8 cellular contexts compared by ENCODE assay signal in genomic region chr9:32589083-32589713, GRCh38. TPM values are rescaled to one million over a fixed set of nuclear protein-coding genes. Genes with fewer than 3 reads are reported as not detected.
A peak's percentile ranks its signal among the peaks of the same experiment; 100 is the strongest.
DNase-seq lines count a peak whose midpoint lies in the region; FAIRE-seq and TF ChIP-seq lines count a peak whose summit lies in the region.

No MANE protein-coding gene starts in this region.

- intact Hi-C loops in A673 (cut with micrococcal nuclease; ENCODE audit: unreplicated experiment), result loop anchor here (1.0 to 10.0 kb wide), 3 partner anchors 113 to 636 kb away; no protein-coding TSS in a partner anchor
- intact Hi-C loops in activated T-helper 1 cell treated with anti-CD3 and anti-CD28 coated beads, Interleukin-12 subunit alpha, Interleukin-12 subunit beta, Interleukin-2, Interleukin-4 antibody, amounts not matched to agents 30 ng/mL and 10 ng/mL and 1 ng/mL, durations not matched to agents 14 hours and 24 hours and 36 hours (cut with micrococcal nuclease), result loop anchor here (1.0 kb wide), 1 partner anchor 379 kb away; no protein-coding TSS in a partner anchor

- no peak overlapping the region for H3K4me3 Mint-ChIP-seq in activated T-helper 1 cell treated with anti-CD3 and anti-CD28 coated beads, Interleukin-12 subunit alpha, Interleukin-12 subunit beta, Interleukin-2, Interleukin-4 antibody, amounts not matched to agents 30 ng/mL and 10 ng/mL and 1 ng/mL, durations not matched to agents 14 hours and 24 hours and 36 hours

- no peaks in the 10 kb centered on the region for H3K27me3 ChIP-seq in A673 (replicated peaks; ENCODE audit: insufficient read depth, low read depth, low read length, poor library complexity)

- TF ChIP-seq CTCF in A673 (conservative IDR thresholded peaks at IDR 0.05; ENCODE audit: low read depth, low read length) (peak; percentile 67), retinal pigment epithelial cell (conservative IDR thresholded peaks at IDR 0.05; ENCODE audit: low read depth, low read length) (peak; percentile 69)

- POLR2A ChIA-PET in A673 (lab: Charles Lee; ENCODE audit: low non-redundant PET), result interaction anchor here (0.8 kb wide), 1 partner anchor 11 kb away, joined by 5 read pairs; no protein-coding TSS in a partner anchor

- H3K27me3 Mint-ChIP-seq in activated T-helper 1 cell treated with anti-CD3 and anti-CD28 coated beads, Interleukin-12 subunit alpha, Interleukin-12 subunit beta, Interleukin-2, Interleukin-4 antibody, amounts not matched to agents 30 ng/mL and 10 ng/mL and 1 ng/mL, durations not matched to agents 14 hours and 24 hours and 36 hours (ENCODE audit: insufficient read depth), result peaks cover 14% of the 10 kb centered on the region

- no peaks in the 10 kb centered on the region for H3K9me3 ChIP-seq in A673 (ENCODE audit: low read depth, low read length, poor library complexity, severe bottlenecking)

- no peak overlapping the region for H3K4me3 ChIP-seq in A673 (ENCODE audit: low read depth, low read length, poor library complexity, severe bottlenecking)
- no peak overlapping the region for H3K4me3 ChIP-seq in retinal pigment epithelial cell (ENCODE audit: low read length)

- H3K27ac ChIP-seq in A673 (ENCODE audit: low read depth, low read length, poor library complexity, severe bottlenecking), result no peak overlapping the region

- TF ChIP-seq POLR2A in GM12891 (IDR thresholded peaks at IDR 0.05; ENCODE audit: low read depth, low read length), result no peak

- no peaks in the 10 kb centered on the region for H3K36me3 ChIP-seq in A673 (ENCODE audit: insufficient read depth, low read length, poor library complexity, severe bottlenecking)

- FAIRE-seq in GM12891 (lab: Jason Lieb, UNC) (peak; percentile 78), RCC 7860 (lab: Jason Lieb, UNC) (no peak)

- H3K36me3 Mint-ChIP-seq in activated T-helper 1 cell treated with anti-CD3 and anti-CD28 coated beads, Interleukin-12 subunit alpha, Interleukin-12 subunit beta, Interleukin-2, Interleukin-4 antibody, amounts not matched to agents 30 ng/mL and 10 ng/mL and 1 ng/mL, durations not matched to agents 14 hours and 24 hours and 36 hours (ENCODE audit: low read depth), result no peaks in the 10 kb centered on the region

- BruUV-seq in A673 (replicated peaks; lab: Mats Ljungman, UMichigan), result no TSS peak

- H3K4me1 Mint-ChIP-seq in activated T-helper 1 cell treated with anti-CD3 and anti-CD28 coated beads, Interleukin-12 subunit alpha, Interleukin-12 subunit beta, Interleukin-2, Interleukin-4 antibody, amounts not matched to agents 30 ng/mL and 10 ng/mL and 1 ng/mL, durations not matched to agents 14 hours and 24 hours and 36 hours (ENCODE audit: low read depth), result no peaks in the 10 kb centered on the region

- H3K27ac Mint-ChIP-seq in activated T-helper 1 cell treated with anti-CD3 and anti-CD28 coated beads, Interleukin-12 subunit alpha, Interleukin-12 subunit beta, Interleukin-2, Interleukin-4 antibody, amounts not matched to agents 30 ng/mL and 10 ng/mL and 1 ng/mL, durations not matched to agents 14 hours and 24 hours and 36 hours, result no peak overlapping the region

- H3K4me1 ChIP-seq in A673 (ENCODE audit: insufficient read depth, low read length, poor library complexity, severe bottlenecking), result no peaks in the 10 kb centered on the region

- CTCF ChIA-PET in A673 (lab: Charles Lee), result interaction anchor here (0.6 to 2.9 kb wide), 2 partner anchors 55 to 379 kb away, joined by 3 to 26 read pairs; no protein-coding TSS in a partner anchor

- DNase-seq in A673 (ENCODE audit: low spot score) (peak; percentile 62), GM12891 (ENCODE audit: insufficient read length, low spot score) (no peak), HPDE6-E6E7 (ENCODE audit: extremely low spot score) (peak; percentile 38), RCC 7860 (ENCODE audit: low spot score) (peak; percentile 38), fibroblast of gingiva (ENCODE audit: low read depth) (peak; percentile 28), retinal pigment epithelial cell (ENCODE audit: low read depth) (peak; percentile 14), NCI-H1417 treated with DMSO at 0.1 percent for 48 hours (lab: John Stamatoyannopoulos, UW) (no peak)
- DNase-seq in activated T-helper 1 cell treated with anti-CD3 and anti-CD28 coated beads, Interleukin-12 subunit alpha, Interleukin-12 subunit beta, Interleukin-2, Interleukin-4 antibody, amounts not matched to agents 30 ng/mL and 10 ng/mL and 1 ng/mL, durations not matched to agents 14 hours and 24 hours and 36 hours (ENCODE audit: low spot score), result no peak

- no peaks in the 10 kb centered on the region for H3K9me3 Mint-ChIP-seq in activated T-helper 1 cell treated with anti-CD3 and anti-CD28 coated beads, Interleukin-12 subunit alpha, Interleukin-12 subunit beta, Interleukin-2, Interleukin-4 antibody, amounts not matched to agents 30 ng/mL and 10 ng/mL and 1 ng/mL, durations not matched to agents 14 hours and 24 hours and 36 hours

TF ChIP-seq in GM12891, 5 proteins besides CTCF, POLR2A, EP300 and RAD21:
- TF ChIP-seq SPI1 (IDR thresholded peaks at IDR 0.05; ENCODE audit: low read depth, low read length), result no peak
- no peak for TF ChIP-seq POLR2AphosphoS5 (IDR thresholded peaks at IDR 0.05; ENCODE audit: low read depth, low read length)
- no peak for TF ChIP-seq TAF1 (IDR thresholded peaks at IDR 0.05; ENCODE audit: low read depth, low read length)
- no peak for TF ChIP-seq POU2F2 (IDR thresholded peaks at IDR 0.05; ENCODE audit: low read depth, low read length)
- TF ChIP-seq PAX5 (IDR thresholded peaks at IDR 0.05; ENCODE audit: insufficient read depth, low read length, severe bottlenecking), result no peak

RNA-seq across cellular contexts. Expression of gene NDUFB6, which starts 16.2 kb away (rescaled TPM):
- 77.5 and 82.6 TPM in 2 replicates for total RNA-seq in A673 (2021)
- polyA plus RNA-seq in GM12891 (2012; ENCODE audit: low read depth, missing spikeins), result 53.2 TPM
- total RNA-seq in activated T-helper 1 cell treated with anti-CD3 and anti-CD28 coated beads, Interleukin-12 subunit alpha, Interleukin-12 subunit beta, Interleukin-2, Interleukin-4 antibody, amounts not matched to agents 30 ng/mL and 10 ng/mL and 1 ng/mL, durations not matched to agents 14 hours and 24 hours and 36 hours, result 46.3 and 48.2 TPM in 2 replicates

RNA-seq across cellular contexts. Expression of gene TOPORS, which starts 36.8 kb away (rescaled TPM):
- 25.3 and 26.8 TPM in 2 replicates for total RNA-seq in A673 (2021)
- polyA plus RNA-seq in GM12891 (2012; ENCODE audit: low read depth, missing spikeins), result 9.8 TPM
- total RNA-seq in activated T-helper 1 cell treated with anti-CD3 and anti-CD28 coated beads, Interleukin-12 subunit alpha, Interleukin-12 subunit beta, Interleukin-2, Interleukin-4 antibody, amounts not matched to agents 30 ng/mL and 10 ng/mL and 1 ng/mL, durations not matched to agents 14 hours and 24 hours and 36 hours, result 14.8 and 15.1 TPM in 2 replicates

RNA-seq across cellular contexts. Expression of gene SMIM27, which starts 37.1 kb away (rescaled TPM):
- 6.5 and 7.6 TPM in 2 replicates for total RNA-seq in A673 (2021)
- 59.3 TPM for polyA plus RNA-seq in GM12891 (2012; ENCODE audit: low read depth, missing spikeins)
- 8.7 and 11.0 TPM in 2 replicates for total RNA-seq in activated T-helper 1 cell treated with anti-CD3 and anti-CD28 coated beads, Interleukin-12 subunit alpha, Interleukin-12 subunit beta, Interleukin-2, Interleukin-4 antibody, amounts not matched to agents 30 ng/mL and 10 ng/mL and 1 ng/mL, durations not matched to agents 14 hours and 24 hours and 36 hours

RNA-seq across cellular contexts. Expression of gene TAF1L, which starts 46.3 kb away (rescaled TPM):
- not detected in 2 replicates for total RNA-seq in A673 (2021)
- 0.01 TPM for polyA plus RNA-seq in GM12891 (2012; ENCODE audit: low read depth, missing spikeins)
- 0.03 TPM in 1 of 2 replicates, not detected in the other for total RNA-seq in activated T-helper 1 cell treated with anti-CD3 and anti-CD28 coated beads, Interleukin-12 subunit alpha, Interleukin-12 subunit beta, Interleukin-2, Interleukin-4 antibody, amounts not matched to agents 30 ng/mL and 10 ng/mL and 1 ng/mL, durations not matched to agents 14 hours and 24 hours and 36 hours

Comparison
In these comparisons a context has a peak if more than half of its experiments do, and no peak if none do; other contexts are left out.
1. DNase-seq: peak in A673 (single experiment), HPDE6-E6E7 (single experiment), RCC 7860 (single experiment), fibroblast of gingiva (single experiment) and retinal pigment epithelial cell (single experiment); none in GM12891 (single experiment), NCI-H1417 treated with DMSO at 0.1 percent for 48 hours (single experiment) and activated T-helper 1 cell treated with anti-CD3 and anti-CD28 coated beads, Interleukin-12 subunit alpha, Interleukin-12 subunit beta, Interleukin-2, Interleukin-4 antibody, amounts not matched to agents 30 ng/mL and 10 ng/mL and 1 ng/mL, durations not matched to agents 14 hours and 24 hours and 36 hours (single experiment).